Comparison of ENCODE assay signal across 1 cellular context in genomic region chr11:8080674-8081590, GRCh38.
TF ChIP-seq lines count a peak whose summit lies in the region.

TUB (plus strand) TSS chr11:8081211; CDS start chr11:8081511, 300 bp downstream.

TF ChIP-seq in HEK293, 187 proteins besides CTCF, POLR2A, EP300 and RAD21 (continued from another document):
- TF ChIP-seq ZNF837 (tag by site-specific recombination; IDR thresholded peaks at IDR 0.05) = no peak
- peak; percentile 33; the same call in 1 of the 2 replicates for TF ChIP-seq ZXDB (tag by site-specific recombination; IDR thresholded peaks at IDR 0.05)
- TF ChIP-seq PRDM2 (tag by site-specific recombination; IDR thresholded peaks at IDR 0.05; ENCODE audit: borderline replicate concordance) = no peak
- peak; percentile 46; the same call in 1 of the 2 replicates for TF ChIP-seq ZBTB20 (tag by site-specific recombination; IDR thresholded peaks at IDR 0.05)
- no peak for TF ChIP-seq ZNF416 (tag by site-specific recombination; IDR thresholded peaks at IDR 0.05)
- TF ChIP-seq, protein P1, sequence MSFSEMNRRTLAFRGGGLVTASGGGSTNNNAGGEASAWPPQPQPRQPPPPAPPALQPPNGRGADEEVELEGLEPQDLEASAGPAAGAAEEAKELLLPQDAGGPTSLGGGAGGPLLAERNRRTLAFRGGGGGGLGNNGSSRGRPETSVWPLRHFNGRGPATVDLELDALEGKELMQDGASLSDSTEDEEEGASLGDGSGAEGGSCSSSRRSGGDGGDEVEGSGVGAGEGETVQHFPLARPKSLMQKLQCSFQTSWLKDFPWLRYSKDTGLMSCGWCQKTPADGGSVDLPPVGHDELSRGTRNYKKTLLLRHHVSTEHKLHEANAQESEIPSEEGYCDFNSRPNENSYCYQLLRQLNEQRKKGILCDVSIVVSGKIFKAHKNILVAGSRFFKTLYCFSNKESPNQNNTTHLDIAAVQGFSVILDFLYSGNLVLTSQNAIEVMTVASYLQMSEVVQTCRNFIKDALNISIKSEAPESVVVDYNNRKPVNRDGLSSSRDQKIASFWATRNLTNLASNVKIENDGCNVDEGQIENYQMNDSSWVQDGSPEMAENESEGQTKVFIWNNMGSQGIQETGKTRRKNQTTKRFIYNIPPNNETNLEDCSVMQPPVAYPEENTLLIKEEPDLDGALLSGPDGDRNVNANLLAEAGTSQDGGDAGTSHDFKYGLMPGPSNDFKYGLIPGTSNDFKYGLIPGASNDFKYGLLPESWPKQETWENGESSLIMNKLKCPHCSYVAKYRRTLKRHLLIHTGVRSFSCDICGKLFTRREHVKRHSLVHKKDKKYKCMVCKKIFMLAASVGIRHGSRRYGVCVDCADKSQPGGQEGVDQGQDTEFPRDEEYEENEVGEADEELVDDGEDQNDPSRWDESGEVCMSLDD (tag by site-specific recombination; IDR thresholded peaks at IDR 0.05) = peak; percentile 35; the same call in 1 of the 2 replicates
- no peak for TF ChIP-seq ZNF677 (tag by site-specific recombination; IDR thresholded peaks at IDR 0.05)
- no peak for TF ChIP-seq GLI2 (tag by site-specific recombination; IDR thresholded peaks at IDR 0.05; ENCODE audit: borderline replicate concordance, low read depth)
- no peak for TF ChIP-seq RBAK (tag by site-specific recombination; IDR thresholded peaks at IDR 0.05)
- no peak for TF ChIP-seq ZNF433 (tag by site-specific recombination; IDR thresholded peaks at IDR 0.05; ENCODE audit: low read depth)
- TF ChIP-seq, protein P2, sequence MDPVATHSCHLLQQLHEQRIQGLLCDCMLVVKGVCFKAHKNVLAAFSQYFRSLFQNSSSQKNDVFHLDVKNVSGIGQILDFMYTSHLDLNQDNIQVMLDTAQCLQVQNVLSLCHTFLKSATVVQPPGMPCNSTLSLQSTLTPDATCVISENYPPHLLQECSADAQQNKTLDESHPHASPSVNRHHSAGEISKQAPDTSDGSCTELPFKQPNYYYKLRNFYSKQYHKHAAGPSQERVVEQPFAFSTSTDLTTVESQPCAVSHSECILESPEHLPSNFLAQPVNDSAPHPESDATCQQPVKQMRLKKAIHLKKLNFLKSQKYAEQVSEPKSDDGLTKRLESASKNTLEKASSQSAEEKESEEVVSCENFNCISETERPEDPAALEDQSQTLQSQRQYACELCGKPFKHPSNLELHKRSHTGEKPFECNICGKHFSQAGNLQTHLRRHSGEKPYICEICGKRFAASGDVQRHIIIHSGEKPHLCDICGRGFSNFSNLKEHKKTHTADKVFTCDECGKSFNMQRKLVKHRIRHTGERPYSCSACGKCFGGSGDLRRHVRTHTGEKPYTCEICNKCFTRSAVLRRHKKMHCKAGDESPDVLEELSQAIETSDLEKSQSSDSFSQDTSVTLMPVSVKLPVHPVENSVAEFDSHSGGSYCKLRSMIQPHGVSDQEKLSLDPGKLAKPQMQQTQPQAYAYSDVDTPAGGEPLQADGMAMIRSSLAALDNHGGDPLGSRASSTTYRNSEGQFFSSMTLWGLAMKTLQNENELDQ (tag by site-specific recombination; IDR thresholded peaks at IDR 0.05; ENCODE audit: low read depth) = no peak
- 0 out of 2 replicates have a peak, but pooled peaks have one; percentile 29 for TF ChIP-seq KLF8 (tag by site-specific recombination; IDR thresholded peaks at IDR 0.05)
- peak; percentile 50; the same call in 1 of the 2 replicates for TF ChIP-seq ZBTB48 (tag by site-specific recombination; IDR thresholded peaks at IDR 0.05)
- TF ChIP-seq ZNF37A (tag by site-specific recombination; IDR thresholded peaks at IDR 0.05) = no peak
- TF ChIP-seq ZNF747 (tag by site-specific recombination; IDR thresholded peaks at IDR 0.05) = no peak
- TF ChIP-seq BCL11A (tag by site-specific recombination; IDR thresholded peaks at IDR 0.05; ENCODE audit: low read depth) = no peak
- no peak for TF ChIP-seq ZNF133 (tag by site-specific recombination; IDR thresholded peaks at IDR 0.05)
- TF ChIP-seq MZF1 (tag by site-specific recombination; IDR thresholded peaks at IDR 0.05; ENCODE audit: borderline replicate concordance) = no peak
- no peak for TF ChIP-seq ZNF621 (tag by site-specific recombination; IDR thresholded peaks at IDR 0.05)
- TF ChIP-seq ZNF354C (tag by site-specific recombination; IDR thresholded peaks at IDR 0.05; ENCODE audit: borderline replicate concordance, low read depth) = no peak
- TF ChIP-seq SCRT2 (tag by site-specific recombination; IDR thresholded peaks at IDR 0.05) = no peak
- TF ChIP-seq ZNF302 (tag by site-specific recombination; IDR thresholded peaks at IDR 0.05; ENCODE audit: low read depth) = no peak
- peak; percentile 38; the same call in 1 of the 2 replicates for TF ChIP-seq ZSCAN30 (tag by site-specific recombination; IDR thresholded peaks at IDR 0.05)
- TF ChIP-seq ZFP69B (tag by site-specific recombination; IDR thresholded peaks at IDR 0.05) = no peak
- no peak for TF ChIP-seq SALL2 (tag by site-specific recombination; IDR thresholded peaks at IDR 0.05; ENCODE audit: borderline replicate concordance)
- TF ChIP-seq, protein P3, sequence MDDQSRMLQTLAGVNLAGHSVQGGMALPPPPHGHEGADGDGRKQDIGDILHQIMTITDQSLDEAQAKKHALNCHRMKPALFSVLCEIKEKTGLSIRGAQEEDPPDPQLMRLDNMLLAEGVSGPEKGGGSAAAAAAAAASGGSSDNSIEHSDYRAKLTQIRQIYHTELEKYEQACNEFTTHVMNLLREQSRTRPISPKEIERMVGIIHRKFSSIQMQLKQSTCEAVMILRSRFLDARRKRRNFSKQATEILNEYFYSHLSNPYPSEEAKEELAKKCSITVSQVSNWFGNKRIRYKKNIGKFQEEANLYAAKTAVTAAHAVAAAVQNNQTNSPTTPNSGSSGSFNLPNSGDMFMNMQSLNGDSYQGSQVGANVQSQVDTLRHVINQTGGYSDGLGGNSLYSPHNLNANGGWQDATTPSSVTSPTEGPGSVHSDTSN (CRISPR knock-in tag; IDR thresholded peaks at IDR 0.05) = peak; percentile 27; the same call in 1 of the 2 replicates
- no peak for TF ChIP-seq ZNF843 (tag by site-specific recombination; IDR thresholded peaks at IDR 0.05)
- no peak for TF ChIP-seq ZNF776 (tag by site-specific recombination; IDR thresholded peaks at IDR 0.05; ENCODE audit: borderline replicate concordance)
- TF ChIP-seq, protein P4, sequence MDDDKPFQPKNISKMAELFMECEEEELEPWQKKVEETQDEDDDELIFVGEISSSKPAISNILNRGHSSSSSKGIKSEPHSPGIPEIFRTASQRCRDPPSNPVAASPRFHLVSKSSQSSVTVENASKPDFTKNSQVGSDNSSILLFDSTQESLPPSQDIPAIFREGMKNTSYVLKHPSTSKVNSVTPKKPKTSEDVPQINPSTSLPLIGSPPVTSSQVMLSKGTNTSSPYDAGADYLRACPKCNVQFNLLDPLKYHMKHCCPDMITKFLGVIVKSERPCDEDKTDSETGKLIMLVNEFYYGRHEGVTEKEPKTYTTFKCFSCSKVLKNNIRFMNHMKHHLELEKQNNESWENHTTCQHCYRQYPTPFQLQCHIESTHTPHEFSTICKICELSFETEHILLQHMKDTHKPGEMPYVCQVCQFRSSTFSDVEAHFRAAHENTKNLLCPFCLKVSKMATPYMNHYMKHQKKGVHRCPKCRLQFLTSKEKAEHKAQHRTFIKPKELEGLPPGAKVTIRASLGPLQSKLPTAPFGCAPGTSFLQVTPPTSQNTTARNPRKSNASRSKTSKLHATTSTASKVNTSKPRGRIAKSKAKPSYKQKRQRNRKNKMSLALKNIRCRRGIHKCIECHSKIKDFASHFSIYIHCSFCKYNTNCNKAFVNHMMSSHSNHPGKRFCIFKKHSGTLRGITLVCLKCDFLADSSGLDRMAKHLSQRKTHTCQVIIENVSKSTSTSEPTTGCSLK (tag by site-specific recombination; IDR thresholded peaks at IDR 0.05) = no peak
- no peak for TF ChIP-seq ZNF626 (tag by site-specific recombination; IDR thresholded peaks at IDR 0.05)
- no peak for TF ChIP-seq ZNF561 (tag by site-specific recombination; IDR thresholded peaks at IDR 0.05; ENCODE audit: borderline replicate concordance)
- TF ChIP-seq ZNF23 (tag by site-specific recombination; IDR thresholded peaks at IDR 0.05; ENCODE audit: borderline replicate concordance) = no peak
- no peak for TF ChIP-seq ATF2 (tag by site-specific recombination; IDR thresholded peaks at IDR 0.05; ENCODE audit: low read depth)
- TF ChIP-seq ZNF777 (tag by site-specific recombination; IDR thresholded peaks at IDR 0.05; ENCODE audit: borderline replicate concordance) = no peak
- TF ChIP-seq ZNF510 (tag by site-specific recombination; IDR thresholded peaks at IDR 0.05; ENCODE audit: insufficient replicate concordance) = no peak
- TF ChIP-seq REPIN1 (tag by site-specific recombination; IDR thresholded peaks at IDR 0.05; ENCODE audit: low read depth) = no peak
- no peak for TF ChIP-seq ZNF292 (tag by site-specific recombination; IDR thresholded peaks at IDR 0.05; ENCODE audit: borderline replicate concordance, low read depth)
- TF ChIP-seq ZNF140 (tag by site-specific recombination; IDR thresholded peaks at IDR 0.05) = no peak
- no peak for TF ChIP-seq ZNF707 (tag by site-specific recombination; IDR thresholded peaks at IDR 0.05)
